1 cellular context compared by ENCODE assay signal in genomic region chr22:22884010-22884887, GRCh38.
TF ChIP-seq lines count a peak whose summit lies in the region.

No MANE protein-coding gene starts in this region.

TF ChIP-seq in K562, 482 proteins besides CTCF, POLR2A, EP300 and RAD21 (continued from another document and continues in another):
- TF ChIP-seq MLX (CRISPR knock-in tag; conservative IDR thresholded peaks at IDR 0.05): peak in 1 of 2 experiments; percentile 53; a peak in 1 of 4 replicates
- TF ChIP-seq ZBED1 (IDR thresholded peaks at IDR 0.05): peak; percentile 80; the same call in 1 of the 2 replicates
- no peak for TF ChIP-seq KLF6 (CRISPR knock-in tag; IDR thresholded peaks at IDR 0.05; ENCODE audit: borderline replicate concordance)
- no peak for TF ChIP-seq ZNF217 (CRISPR knock-in tag; IDR thresholded peaks at IDR 0.05)
- no peak for TF ChIP-seq MYNN (IDR thresholded peaks at IDR 0.05)
- TF ChIP-seq MYNN (CRISPR knock-in tag; IDR thresholded peaks at IDR 0.05): peak; percentile 8; the same call in 1 of the 2 replicates
- TF ChIP-seq, protein P1, sequence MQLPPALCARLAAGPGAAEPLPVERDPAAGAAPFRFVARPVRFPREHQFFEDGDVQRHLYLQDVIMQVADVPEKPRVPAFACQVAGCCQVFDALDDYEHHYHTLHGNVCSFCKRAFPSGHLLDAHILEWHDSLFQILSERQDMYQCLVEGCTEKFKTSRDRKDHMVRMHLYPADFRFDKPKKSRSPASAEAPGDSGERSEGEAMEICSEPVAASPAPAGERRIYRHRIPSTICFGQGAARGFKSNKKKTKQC (CRISPR knock-in tag; IDR thresholded peaks at IDR 0.05): no peak
- no peak for TF ChIP-seq PTBP1 (IDR thresholded peaks at IDR 0.05; ENCODE audit: low read depth, low read length)
- TF ChIP-seq SIRT6 (IDR thresholded peaks at IDR 0.05; ENCODE audit: low read depth, low read length): no peak
- no peak for TF ChIP-seq PRMT5 (CRISPR knock-in tag; IDR thresholded peaks at IDR 0.05)
- TF ChIP-seq NFE2L1 (tag; IDR thresholded peaks at IDR 0.05; ENCODE audit: borderline replicate concordance, low read depth): no peak
- TF ChIP-seq XRCC4 (IDR thresholded peaks at IDR 0.05; ENCODE audit: extremely low read depth, insufficient read depth, insufficient read length): no peak
- TF ChIP-seq NCOA4 (IDR thresholded peaks at IDR 0.05; ENCODE audit: partially characterized antibody): no peak
- TF ChIP-seq, protein P2, sequence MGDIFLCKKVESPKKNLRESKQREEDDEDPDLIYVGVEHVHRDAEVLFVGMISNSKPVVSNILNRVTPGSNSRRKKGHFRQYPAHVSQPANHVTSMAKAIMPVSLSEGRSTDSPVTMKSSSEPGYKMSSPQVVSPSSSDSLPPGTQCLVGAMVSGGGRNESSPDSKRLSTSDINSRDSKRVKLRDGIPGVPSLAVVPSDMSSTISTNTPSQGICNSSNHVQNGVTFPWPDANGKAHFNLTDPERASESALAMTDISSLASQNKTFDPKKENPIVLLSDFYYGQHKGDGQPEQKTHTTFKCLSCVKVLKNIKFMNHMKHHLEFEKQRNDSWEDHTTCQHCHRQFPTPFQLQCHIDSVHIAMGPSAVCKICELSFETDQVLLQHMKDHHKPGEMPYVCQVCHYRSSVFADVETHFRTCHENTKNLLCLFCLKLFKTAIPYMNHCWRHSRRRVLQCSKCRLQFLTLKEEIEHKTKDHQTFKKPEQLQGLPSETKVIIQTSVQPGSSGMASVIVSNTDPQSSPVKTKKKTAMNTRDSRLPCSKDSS (IDR thresholded peaks at IDR 0.05; ENCODE audit: low read depth, partially characterized antibody): no peak
- TF ChIP-seq, protein P3, sequence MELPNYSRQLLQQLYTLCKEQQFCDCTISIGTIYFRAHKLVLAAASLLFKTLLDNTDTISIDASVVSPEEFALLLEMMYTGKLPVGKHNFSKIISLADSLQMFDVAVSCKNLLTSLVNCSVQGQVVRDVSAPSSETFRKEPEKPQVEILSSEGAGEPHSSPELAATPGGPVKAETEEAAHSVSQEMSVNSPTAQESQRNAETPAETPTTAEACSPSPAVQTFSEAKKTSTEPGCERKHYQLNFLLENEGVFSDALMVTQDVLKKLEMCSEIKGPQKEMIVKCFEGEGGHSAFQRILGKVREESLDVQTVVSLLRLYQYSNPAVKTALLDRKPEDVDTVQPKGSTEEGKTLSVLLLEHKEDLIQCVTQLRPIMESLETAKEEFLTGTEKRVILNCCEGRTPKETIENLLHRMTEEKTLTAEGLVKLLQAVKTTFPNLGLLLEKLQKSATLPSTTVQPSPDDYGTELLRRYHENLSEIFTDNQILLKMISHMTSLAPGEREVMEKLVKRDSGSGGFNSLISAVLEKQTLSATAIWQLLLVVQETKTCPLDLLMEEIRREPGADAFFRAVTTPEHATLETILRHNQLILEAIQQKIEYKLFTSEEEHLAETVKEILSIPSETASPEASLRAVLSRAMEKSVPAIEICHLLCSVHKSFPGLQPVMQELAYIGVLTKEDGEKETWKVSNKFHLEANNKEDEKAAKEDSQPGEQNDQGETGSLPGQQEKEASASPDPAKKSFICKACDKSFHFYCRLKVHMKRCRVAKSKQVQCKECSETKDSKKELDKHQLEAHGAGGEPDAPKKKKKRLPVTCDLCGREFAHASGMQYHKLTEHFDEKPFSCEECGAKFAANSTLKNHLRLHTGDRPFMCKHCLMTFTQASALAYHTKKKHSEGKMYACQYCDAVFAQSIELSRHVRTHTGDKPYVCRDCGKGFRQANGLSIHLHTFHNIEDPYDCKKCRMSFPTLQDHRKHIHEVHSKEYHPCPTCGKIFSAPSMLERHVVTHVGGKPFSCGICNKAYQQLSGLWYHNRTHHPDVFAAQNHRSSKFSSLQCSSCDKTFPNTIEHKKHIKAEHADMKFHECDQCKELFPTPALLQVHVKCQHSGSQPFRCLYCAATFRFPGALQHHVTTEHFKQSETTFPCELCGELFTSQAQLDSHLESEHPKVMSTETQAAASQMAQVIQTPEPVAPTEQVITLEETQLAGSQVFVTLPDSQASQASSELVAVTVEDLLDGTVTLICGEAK (IDR thresholded peaks at IDR 0.05): no peak
- TF ChIP-seq, protein P3 (CRISPR knock-in tag; IDR thresholded peaks at IDR 0.05): no peak
- TF ChIP-seq ZNF121 (CRISPR knock-in tag; conservative IDR thresholded peaks at IDR 0.05): no peak
- TF ChIP-seq ZNF75A (CRISPR knock-in tag; IDR thresholded peaks at IDR 0.05): no peak
- TF ChIP-seq, protein P4, sequence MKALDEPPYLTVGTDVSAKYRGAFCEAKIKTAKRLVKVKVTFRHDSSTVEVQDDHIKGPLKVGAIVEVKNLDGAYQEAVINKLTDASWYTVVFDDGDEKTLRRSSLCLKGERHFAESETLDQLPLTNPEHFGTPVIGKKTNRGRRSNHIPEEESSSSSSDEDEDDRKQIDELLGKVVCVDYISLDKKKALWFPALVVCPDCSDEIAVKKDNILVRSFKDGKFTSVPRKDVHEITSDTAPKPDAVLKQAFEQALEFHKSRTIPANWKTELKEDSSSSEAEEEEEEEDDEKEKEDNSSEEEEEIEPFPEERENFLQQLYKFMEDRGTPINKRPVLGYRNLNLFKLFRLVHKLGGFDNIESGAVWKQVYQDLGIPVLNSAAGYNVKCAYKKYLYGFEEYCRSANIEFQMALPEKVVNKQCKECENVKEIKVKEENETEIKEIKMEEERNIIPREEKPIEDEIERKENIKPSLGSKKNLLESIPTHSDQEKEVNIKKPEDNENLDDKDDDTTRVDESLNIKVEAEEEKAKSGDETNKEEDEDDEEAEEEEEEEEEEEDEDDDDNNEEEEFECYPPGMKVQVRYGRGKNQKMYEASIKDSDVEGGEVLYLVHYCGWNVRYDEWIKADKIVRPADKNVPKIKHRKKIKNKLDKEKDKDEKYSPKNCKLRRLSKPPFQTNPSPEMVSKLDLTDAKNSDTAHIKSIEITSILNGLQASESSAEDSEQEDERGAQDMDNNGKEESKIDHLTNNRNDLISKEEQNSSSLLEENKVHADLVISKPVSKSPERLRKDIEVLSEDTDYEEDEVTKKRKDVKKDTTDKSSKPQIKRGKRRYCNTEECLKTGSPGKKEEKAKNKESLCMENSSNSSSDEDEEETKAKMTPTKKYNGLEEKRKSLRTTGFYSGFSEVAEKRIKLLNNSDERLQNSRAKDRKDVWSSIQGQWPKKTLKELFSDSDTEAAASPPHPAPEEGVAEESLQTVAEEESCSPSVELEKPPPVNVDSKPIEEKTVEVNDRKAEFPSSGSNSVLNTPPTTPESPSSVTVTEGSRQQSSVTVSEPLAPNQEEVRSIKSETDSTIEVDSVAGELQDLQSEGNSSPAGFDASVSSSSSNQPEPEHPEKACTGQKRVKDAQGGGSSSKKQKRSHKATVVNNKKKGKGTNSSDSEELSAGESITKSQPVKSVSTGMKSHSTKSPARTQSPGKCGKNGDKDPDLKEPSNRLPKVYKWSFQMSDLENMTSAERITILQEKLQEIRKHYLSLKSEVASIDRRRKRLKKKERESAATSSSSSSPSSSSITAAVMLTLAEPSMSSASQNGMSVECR (CRISPR knock-in tag; IDR thresholded peaks at IDR 0.05): no peak
- TF ChIP-seq, protein P5, sequence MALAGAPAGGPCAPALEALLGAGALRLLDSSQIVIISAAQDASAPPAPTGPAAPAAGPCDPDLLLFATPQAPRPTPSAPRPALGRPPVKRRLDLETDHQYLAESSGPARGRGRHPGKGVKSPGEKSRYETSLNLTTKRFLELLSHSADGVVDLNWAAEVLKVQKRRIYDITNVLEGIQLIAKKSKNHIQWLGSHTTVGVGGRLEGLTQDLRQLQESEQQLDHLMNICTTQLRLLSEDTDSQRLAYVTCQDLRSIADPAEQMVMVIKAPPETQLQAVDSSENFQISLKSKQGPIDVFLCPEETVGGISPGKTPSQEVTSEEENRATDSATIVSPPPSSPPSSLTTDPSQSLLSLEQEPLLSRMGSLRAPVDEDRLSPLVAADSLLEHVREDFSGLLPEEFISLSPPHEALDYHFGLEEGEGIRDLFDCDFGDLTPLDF (CRISPR knock-in tag; IDR thresholded peaks at IDR 0.05): peak; percentile 68
- TF ChIP-seq MECOM (CRISPR knock-in tag; IDR thresholded peaks at IDR 0.05): no peak
- no peak for TF ChIP-seq CLOCK (CRISPR knock-in tag; IDR thresholded peaks at IDR 0.05; ENCODE audit: borderline replicate concordance)
- TF ChIP-seq MAFG (tag; conservative IDR thresholded peaks at IDR 0.05): no peak
- no peak for TF ChIP-seq HNRNPH1 (optimal IDR thresholded peaks at IDR 0.05; ENCODE audit: low read depth, low read length)
- no peak for TF ChIP-seq PHF20 (IDR thresholded peaks at IDR 0.05; ENCODE audit: partially characterized antibody)
- no peak for TF ChIP-seq LARP7 (IDR thresholded peaks at IDR 0.05)
- no peak for TF ChIP-seq ZNF780A (CRISPR knock-in tag; IDR thresholded peaks at IDR 0.05)
- TF ChIP-seq CREB3L1 (IDR thresholded peaks at IDR 0.05; ENCODE audit: borderline replicate concordance, low read depth): no peak
- TF ChIP-seq MCM7 (IDR thresholded peaks at IDR 0.05): no peak
- TF ChIP-seq TFE3 (CRISPR knock-in tag; IDR thresholded peaks at IDR 0.05): no peak
